8 cellular contexts compared by ENCODE assay signal in genomic region chr7:48035967-48036478, GRCh38. TPM values are rescaled to one million over a fixed set of nuclear protein-coding genes. Genes with fewer than 3 reads are reported as not detected.
DNase-seq lines count a peak whose midpoint lies in the region; ATAC-seq and TF ChIP-seq lines count a peak whose summit lies in the region.

No MANE protein-coding gene starts in this region.

- peak overlapping the region; percentile 47 to 70 (median 61) for H3K4me3 ChIP-seq in heart left ventricle

- H3K27me3 Mint-ChIP-seq in activated CD8-positive, alpha-beta T cell treated with anti-CD3 and anti-CD28 coated beads, Interleukin-2, amount 10 ng/mL, durations not matched to agents 7 days and 5 days (ENCODE audit: low read depth), result peaks cover 43% of the 10 kb centered on the region
- peaks cover 55% of the 10 kb centered on the region for H3K27me3 Mint-ChIP-seq in progenitor cell of endocrine pancreas

- peaks cover 0 to 15% (median 10%) of the 10 kb centered on the region in 12 donors for H3K4me1 ChIP-seq in heart left ventricle

- intact Hi-C loops in heart left ventricle (cut with DNase I), result loop anchor here in 8 of 10 donors (2.0 to 5.0 kb wide), 6 partner anchors 49 to 76 kb away; partner anchors contain the start of gene UPP1 (in 5 of the 8)

- no peak overlapping the region for H3K27ac Mint-ChIP-seq in activated CD8-positive, alpha-beta T cell treated with anti-CD3 and anti-CD28 coated beads, Interleukin-2, amount 10 ng/mL, durations not matched to agents 7 days and 5 days
- H3K27ac Mint-ChIP-seq in progenitor cell of endocrine pancreas, result no peak overlapping the region

- no peak for TF ChIP-seq CTCF in heart left ventricle (IDR thresholded peaks at IDR 0.05)
- TF ChIP-seq CTCF in progenitor cell of endocrine pancreas (IDR thresholded peaks at IDR 0.05; ENCODE audit: unreplicated experiment), result no peak

- H3K27ac ChIP-seq in heart left ventricle, result no peak overlapping the region

- TF ChIP-seq POLR2A in heart left ventricle (IDR thresholded peaks at IDR 0.05), result no peak

- peaks cover 0 to 34% (median 6%) of the 10 kb centered on the region in 9 donors for H3K27me3 ChIP-seq in heart left ventricle

- H3K36me3 ChIP-seq in heart left ventricle, result no peaks in the 10 kb centered on the region

- H3K9me3 ChIP-seq in heart left ventricle, result no peaks in the 10 kb centered on the region

- ATAC-seq in GM21619 (IDR thresholded peaks at IDR 0.05; ENCODE audit: unreplicated experiment) (peak; percentile 6), heart left ventricle (peak in 3 of 4 donors; percentile 29 to 58 (median 30)), HG03097 (IDR thresholded peaks at IDR 0.05; ENCODE audit: low FRiP score, unreplicated experiment) (no peak), GM21360 (IDR thresholded peaks at IDR 0.05; ENCODE audit: unreplicated experiment) (no peak)
- ATAC-seq in activated CD8-positive, alpha-beta T cell treated with anti-CD3 and anti-CD28 coated beads, Interleukin-2, amount 10 ng/mL, durations not matched to agents 7 days and 5 days, result no peak

- CTCF ChIA-PET in activated CD8-positive, alpha-beta T cell treated with anti-CD3 and anti-CD28 coated beads, Interleukin-2, amount 10 ng/mL, durations not matched to agents 7 days and 5 days (lab: Charles Lee), result interaction anchor here (1.6 to 2.5 kb wide), 2 partner anchors 44 to 74 kb away, joined by 5 to 9 read pairs; no protein-coding TSS in a partner anchor

- H3K4me3 Mint-ChIP-seq in activated CD8-positive, alpha-beta T cell treated with anti-CD3 and anti-CD28 coated beads, Interleukin-2, amount 10 ng/mL, durations not matched to agents 7 days and 5 days, result peak overlapping the region; percentile 72
- peak overlapping the region; percentile 76 for H3K4me3 Mint-ChIP-seq in progenitor cell of endocrine pancreas (ENCODE audit: low read depth)

- H3K36me3 Mint-ChIP-seq in activated CD8-positive, alpha-beta T cell treated with anti-CD3 and anti-CD28 coated beads, Interleukin-2, amount 10 ng/mL, durations not matched to agents 7 days and 5 days (ENCODE audit: low read depth), result no peaks in the 10 kb centered on the region
- H3K36me3 Mint-ChIP-seq in progenitor cell of endocrine pancreas (ENCODE audit: insufficient read depth), result no peaks in the 10 kb centered on the region

- H3K4me1 Mint-ChIP-seq in activated CD8-positive, alpha-beta T cell treated with anti-CD3 and anti-CD28 coated beads, Interleukin-2, amount 10 ng/mL, durations not matched to agents 7 days and 5 days (ENCODE audit: low read depth), result peaks cover 11% of the 10 kb centered on the region
- H3K4me1 Mint-ChIP-seq in progenitor cell of endocrine pancreas (ENCODE audit: low read depth), result peaks cover 5% of the 10 kb centered on the region

- WGBS in heart left ventricle, 4 donors, result 1 to 3% (median 2%) methylated on average over 36 to 42 of the region's 42 CpGs

- POLR2A ChIA-PET in activated CD8-positive, alpha-beta T cell treated with anti-CD3 and anti-CD28 coated beads, Interleukin-2, amount 10 ng/mL, durations not matched to agents 7 days and 5 days (lab: Charles Lee), result interaction anchor here (0.9 kb wide), 1 partner anchor 44 kb away, joined by 3 read pairs; no protein-coding TSS in a partner anchor

- no peaks in the 10 kb centered on the region for H3K9me3 Mint-ChIP-seq in activated CD8-positive, alpha-beta T cell treated with anti-CD3 and anti-CD28 coated beads, Interleukin-2, amount 10 ng/mL, durations not matched to agents 7 days and 5 days (ENCODE audit: insufficient read depth)
- no peaks in the 10 kb centered on the region for H3K9me3 Mint-ChIP-seq in progenitor cell of endocrine pancreas (ENCODE audit: low read depth)

- peak; percentile 43 for DNase-seq in AG08396 (ENCODE audit: low spot score)
- DNase-seq in activated CD8-positive, alpha-beta T cell treated with anti-CD3 and anti-CD28 coated beads, Interleukin-2, amount 10 ng/mL, durations not matched to agents 7 days and 5 days, result no peak
- peak in 4 of 5 donors; percentile 25 to 71 (median 54) for DNase-seq in heart left ventricle
- peak; percentile 19 for DNase-seq in progenitor cell of endocrine pancreas (ENCODE audit: low spot score, unreplicated experiment)
- no peak for DNase-seq in occipital lobe (lab: John Stamatoyannopoulos, UW)

RNA-seq across cellular contexts. Expression of gene C7orf57, which starts 0.7 kb away (rescaled TPM):
- total RNA-seq in activated CD8-positive, alpha-beta T cell treated with anti-CD3 and anti-CD28 coated beads, Interleukin-2, amount 10 ng/mL, durations not matched to agents 7 days and 5 days, result under 1 TPM in 1 of 2 experiments, not detected in 1; 0.10 TPM
- total RNA-seq in heart left ventricle (under 1 TPM in 1 of 9 donors, not detected in 8; 0.27 TPM), progenitor cell of endocrine pancreas (not detected in 2 replicates), occipital lobe (0.78 TPM)
- under 1 TPM in 1 of 2 donors, not detected in 1; 0.03 TPM for polyA plus RNA-seq in heart left ventricle

RNA-seq across cellular contexts. Expression of gene SUN3, which starts 7.1 kb away (rescaled TPM):
- under 1 TPM in 1 of 2 experiments, not detected in 1; 0.97 TPM for total RNA-seq in activated CD8-positive, alpha-beta T cell treated with anti-CD3 and anti-CD28 coated beads, Interleukin-2, amount 10 ng/mL, durations not matched to agents 7 days and 5 days
- total RNA-seq in heart left ventricle, result not detected
- not detected for polyA plus RNA-seq in heart left ventricle
- not detected in 2 replicates for total RNA-seq in progenitor cell of endocrine pancreas
- not detected for total RNA-seq in occipital lobe

RNA-seq across cellular contexts. Expression of gene UPP1, which starts 53.0 kb away (rescaled TPM):
- total RNA-seq in activated CD8-positive, alpha-beta T cell treated with anti-CD3 and anti-CD28 coated beads, Interleukin-2, amount 10 ng/mL, durations not matched to agents 7 days and 5 days, result 10 to 100 TPM; 60.7 to 68.4 TPM
- total RNA-seq in heart left ventricle, result 10 to 100 TPM in 8 of 9 donors, 1 to 10 TPM in 1; 5.8 to 33.2 (median 18.8) TPM
- 10 to 100 TPM; 17.3 to 23.5 TPM for polyA plus RNA-seq in heart left ventricle
- total RNA-seq in progenitor cell of endocrine pancreas, result 10.6 and 15.2 TPM in 2 replicates
- 1.4 TPM for total RNA-seq in occipital lobe

RNA-seq across cellular contexts. Expression of gene HUS1, which starts 56.6 kb away (rescaled TPM):
- 10 to 100 TPM; 28.9 to 31.6 TPM for total RNA-seq in activated CD8-positive, alpha-beta T cell treated with anti-CD3 and anti-CD28 coated beads, Interleukin-2, amount 10 ng/mL, durations not matched to agents 7 days and 5 days
- total RNA-seq in heart left ventricle (10 to 100 TPM; 21.9 to 43.3 (median 27.5) TPM), progenitor cell of endocrine pancreas (45.1 and 50.0 TPM in 2 replicates), occipital lobe (21.1 TPM)
- 10 to 100 TPM; 10.9 to 20.0 TPM for polyA plus RNA-seq in heart left ventricle

Comparison
In these comparisons a context has a peak if more than half of its experiments do, and no peak if none do; other contexts are left out.
1. DNase-seq: peak in AG08396 (single experiment), heart left ventricle (4 of 5) and progenitor cell of endocrine pancreas (single experiment); none in activated CD8-positive, alpha-beta T cell treated with anti-CD3 and anti-CD28 coated beads, Interleukin-2, amount 10 ng/mL, durations not matched to agents 7 days and 5 days (single experiment) and occipital lobe (single experiment).
2. ATAC-seq: peak in GM21619 (single experiment) and heart left ventricle (3 of 4); none in activated CD8-positive, alpha-beta T cell treated with anti-CD3 and anti-CD28 coated beads, Interleukin-2, amount 10 ng/mL, durations not matched to agents 7 days and 5 days (single experiment), HG03097 (single experiment) and GM21360 (single experiment).